Comparison of ENCODE assay signal across 22 cellular contexts in the genomic region with DNA sequence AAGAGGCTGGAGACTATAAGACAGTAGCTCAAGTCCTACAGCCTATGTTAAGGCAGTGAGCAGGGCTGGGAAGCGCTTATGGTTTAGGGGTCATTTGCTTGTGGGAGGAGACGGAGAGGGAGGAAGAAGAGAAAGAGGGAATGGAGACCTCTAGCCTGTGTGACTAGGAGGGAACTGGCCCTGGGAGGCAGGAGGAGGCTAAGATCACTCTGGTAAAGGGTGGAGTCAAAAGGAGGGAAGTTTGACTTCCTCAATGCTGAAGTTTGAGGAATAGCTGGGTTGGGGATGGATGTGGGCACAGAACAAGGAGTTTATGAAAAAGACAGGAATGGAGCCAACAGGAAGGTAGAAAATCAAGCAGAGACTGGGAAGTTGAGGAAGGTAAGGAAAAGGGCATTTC. TPM values are rescaled to one million over a fixed set of nuclear protein-coding genes. Genes with fewer than 3 reads are reported as not detected.
A peak's percentile ranks its signal among the peaks of the same experiment; 100 is the strongest.
DNase-seq lines count a peak whose midpoint lies in the region; ATAC-seq, FAIRE-seq and TF ChIP-seq lines count a peak whose summit lies in the region.
"Had no signal": no experiment of that assay in that cellular context is flagged by ENCODE, and none has a peak within 500 bp of the region (broad histone marks: within the 10 kb centered on the region; RNA-seq: fewer than 3 reads in every experiment).

No MANE protein-coding gene starts in this region.

- TF ChIP-seq POLR2A in K562 (conservative IDR thresholded peaks at IDR 0.05) (no peak), esophagus muscularis mucosa (IDR thresholded peaks at IDR 0.05; ENCODE audit: low read depth) (no peak)

- H3K27ac ChIP-seq in BLaER1 treated with 17β-estradiol and CSF1 and Interleukin-3, amounts not matched to agents 10 nM and 100 nM = peak overlapping the region in 1 of 11 experiments; percentile 42; a peak in 2 of 22 replicates
- peak overlapping the region; percentile 98 for H3K27ac ChIP-seq in OCI-LY1 (ENCODE audit: low read depth, low read length, poor library complexity, severe bottlenecking)
- no peak overlapping the region for H3K27ac ChIP-seq in K562 (ENCODE audit: extremely low read depth, low read depth, low read length)
- H3K27ac ChIP-seq in trophoblast cell (ENCODE audit: low read depth, low read length) = no peak overlapping the region
- H3K27ac ChIP-seq in esophagus muscularis mucosa (replicated peaks in 1 of 4) = no peak overlapping the region
- H3K27ac ChIP-seq: GM23248 had no signal

- CTCF ChIA-PET in K562 (lab: Yijun Ruan, JAX; ENCODE audit: low intra/inter-chr PET ratio) = interaction anchor here (0.7 to 1.7 kb wide), 2 partner anchors 176 to 333 kb away, joined by 3 to 4 read pairs; no protein-coding TSS in a partner anchor

- ATAC-seq in K562 (peak; percentile 34), GM18867 (IDR thresholded peaks at IDR 0.05; ENCODE audit: unreplicated experiment) (no peak)
- ATAC-seq: CD8-positive, alpha-beta T cell; HCT116; PC-3 had no signal

- TF ChIP-seq EP300 in K562 (IDR thresholded peaks at IDR 0.05; ENCODE audit: low read length) (no peak), esophagus muscularis mucosa (IDR thresholded peaks at IDR 0.05) (no peak)

- H3K9ac ChIP-seq in BLaER1 treated with 17β-estradiol and CSF1 and Interleukin-3, amounts not matched to agents 10 nM and 100 nM = no peak overlapping the region
- H3K9ac ChIP-seq in OCI-LY1 (ENCODE audit: low read length) (peak overlapping the region; percentile 69), K562 (ENCODE audit: insufficient read depth in 1 of 2, low read depth in 2 of 2, low read length in 2 of 2) (no peak overlapping the region), trophoblast cell (ENCODE audit: low read length) (no peak overlapping the region)
- H3K9ac ChIP-seq: GM23248 had no signal

- no peak overlapping the region for H4K12ac ChIP-seq in trophoblast cell (ENCODE audit: low read depth, low read length)

- H2BK5ac ChIP-seq in trophoblast cell (ENCODE audit: low read depth, low read length, poor library complexity) = no peak overlapping the region

- H3K18ac ChIP-seq in trophoblast cell (ENCODE audit: low read length) = no peak overlapping the region

- no peak overlapping the region for H2BK120ac ChIP-seq in trophoblast cell (ENCODE audit: insufficient read depth, low read length, poor library complexity)

- H3K9me3 ChIP-seq in BLaER1 treated with 17β-estradiol and CSF1 and Interleukin-3, amounts not matched to agents 10 nM and 100 nM (replicated peaks in 1 of 11) = no peaks in the 10 kb centered on the region
- H3K9me3 ChIP-seq in OCI-LY1 (ENCODE audit: low read length) = no peaks in the 10 kb centered on the region
- H3K9me3 ChIP-seq in K562 (replicated peaks; ENCODE audit: control insufficient read depth, insufficient read depth, low read depth, low read length) = no peaks in the 10 kb centered on the region
- H3K9me3 ChIP-seq in trophoblast cell (ENCODE audit: insufficient read depth, low read depth, low read length) = no peaks in the 10 kb centered on the region
- H3K9me3 ChIP-seq in esophagus muscularis mucosa = no peaks in the 10 kb centered on the region
- H3K9me3 ChIP-seq: BE2C had no signal

- no peaks in the 10 kb centered on the region for H4K20me1 ChIP-seq in BLaER1 treated with 17β-estradiol and CSF1 and Interleukin-3, amounts not matched to agents 10 nM and 100 nM
- H4K20me1 ChIP-seq in OCI-LY1 (ENCODE audit: insufficient read depth, low read length) = no peaks in the 10 kb centered on the region
- no peaks in the 10 kb centered on the region for H4K20me1 ChIP-seq in K562 (replicated peaks; ENCODE audit: control insufficient read depth, insufficient read depth, low read length)

- DNase-seq in K562 (ENCODE audit: extremely low read depth in 1 of 4, low spot score in 3 of 4) (no peak), trophoblast cell (no peak), esophagus muscularis mucosa (ENCODE audit: extremely low spot score) (no peak)
- no peak for DNase-seq in activated CD4-positive, alpha-beta T cell treated with anti-CD3 and anti-CD28 coated beads, Interleukin-2, amount 50 U/mL, for 48 hours
- DNase-seq: BE2C; CD8-positive, alpha-beta T cell; DND-41; GM23248; IMR-90; MV-4-11; NCI-H1417; NCI-H187; NCI-H446; NCI-H526 treated with DMSO at 0.1 percent for 48 hours; PC-3; SHP77 had no signal

- H3K27me3 ChIP-seq in BLaER1 treated with 17β-estradiol and CSF1 and Interleukin-3, amounts not matched to agents 10 nM and 100 nM = no peaks in the 10 kb centered on the region
- H3K27me3 ChIP-seq in OCI-LY1 (ENCODE audit: insufficient read depth, low read length) (no peaks in the 10 kb centered on the region), K562 (ENCODE audit: control insufficient read depth in 2 of 2, insufficient read depth in 2 of 2, low read length in 2 of 2) (peaks cover 3 to 21% of the 10 kb centered on the region in 2 experiments; a peak in 4 of 5 replicates), trophoblast cell (ENCODE audit: insufficient read depth, low read length) (no peaks in the 10 kb centered on the region), esophagus muscularis mucosa (no peaks in the 10 kb centered on the region)

- no peak for TF ChIP-seq CTCF in OCI-LY1 (IDR thresholded peaks at IDR 0.05; ENCODE audit: low read length)
- TF ChIP-seq CTCF in K562 (IDR thresholded peaks at IDR 0.05 in 2 of 3, conservative IDR thresholded peaks at IDR 0.05 in 1 of 3; ENCODE audit: insufficient read depth in 2 of 3, low read depth in 1 of 3, low read length in 3 of 3) = no peak
- TF ChIP-seq CTCF in esophagus muscularis mucosa (IDR thresholded peaks at IDR 0.05) = no peak

- H3K23ac ChIP-seq in trophoblast cell (ENCODE audit: low read length) = no peak overlapping the region

- H3K9me2 ChIP-seq in OCI-LY1 (ENCODE audit: low read depth, low read length) = no peaks in the 10 kb centered on the region

- POLR2A ChIA-PET in K562 (lab: Yijun Ruan, JAX) = interaction anchor here (1.0 kb wide), 1 partner anchor 13 kb away, joined by 3 read pairs; no protein-coding TSS in a partner anchor

- in situ Hi-C loops in K562 (cut with MboI) = no loop called here

- H3K79me2 ChIP-seq in OCI-LY1 (ENCODE audit: insufficient read depth, low read length) (no peaks in the 10 kb centered on the region), K562 (ENCODE audit: control insufficient read depth, insufficient read depth, low read length) (no peaks in the 10 kb centered on the region), trophoblast cell (ENCODE audit: control insufficient read depth, insufficient read depth, low read length, poor library complexity) (no peaks in the 10 kb centered on the region)

- H3K4me2 ChIP-seq in BLaER1 treated with 17β-estradiol and CSF1 and Interleukin-3, amounts not matched to agents 10 nM and 100 nM = peak overlapping the region; percentile 26 to 63 (median 43); a peak in 19 of 22 replicates
- H3K4me2 ChIP-seq in OCI-LY1 (ENCODE audit: low read length) (peak overlapping the region; percentile 64), K562 (ENCODE audit: insufficient read depth, low read length) (no peak overlapping the region), trophoblast cell (ENCODE audit: low read length) (no peak overlapping the region)

- no peaks in the 10 kb centered on the region for H3K36me3 ChIP-seq in BLaER1 treated with 17β-estradiol and CSF1 and Interleukin-3, amounts not matched to agents 10 nM and 100 nM
- H3K36me3 ChIP-seq in OCI-LY1 (ENCODE audit: insufficient read depth, low read length) (no peaks in the 10 kb centered on the region), K562 (ENCODE audit: control insufficient read depth, insufficient read depth, low read length) (no peaks in the 10 kb centered on the region), trophoblast cell (ENCODE audit: control insufficient read depth in 1 of 2, insufficient read depth in 2 of 2, low read length in 2 of 2) (no peaks in the 10 kb centered on the region), esophagus muscularis mucosa (no peaks in the 10 kb centered on the region)
- H3K36me3 ChIP-seq: BE2C had no signal

- H3K14ac ChIP-seq in trophoblast cell (ENCODE audit: low read length) = peak overlapping the region; percentile 50

- H3K4me1 ChIP-seq in BLaER1 treated with 17β-estradiol and CSF1 and Interleukin-3, amounts not matched to agents 10 nM and 100 nM = peaks cover 8 to 43% (median 35%) of the 10 kb centered on the region in 10 experiments
- H3K4me1 ChIP-seq in OCI-LY1 (ENCODE audit: insufficient read depth, low read length, severe bottlenecking) = peaks cover 92% of the 10 kb centered on the region
- no peaks in the 10 kb centered on the region for H3K4me1 ChIP-seq in K562 (replicated peaks in 1 of 2; ENCODE audit: control insufficient read depth in 2 of 2, insufficient read depth in 2 of 2, low read length in 2 of 2)
- peaks cover 9 to 10% of the 10 kb centered on the region in 2 experiments for H3K4me1 ChIP-seq in trophoblast cell (ENCODE audit: control insufficient read depth in 1 of 2, insufficient read depth in 2 of 2, low read length in 2 of 2)
- H3K4me1 ChIP-seq in esophagus muscularis mucosa = no peaks in the 10 kb centered on the region
- H3K4me1 ChIP-seq: BE2C had no signal

- H4K91ac ChIP-seq in trophoblast cell (ENCODE audit: low read depth, low read length) = peak overlapping the region; percentile 20

- intact Hi-C loops in K562 (cut with micrococcal nuclease) = no loop called here
- intact Hi-C loops in esophagus muscularis mucosa (cut with DNase I) = no loop called here

- no peak overlapping the region for H3K4ac ChIP-seq in trophoblast cell (ENCODE audit: low read depth, low read length)

- no TSS peak for BruUV-seq in K562 (replicated peaks; lab: Mats Ljungman, UMichigan)

- no peaks in the 10 kb centered on the region for H3F3A ChIP-seq in OCI-LY1 (ENCODE audit: insufficient read depth, low read length)

- no peak for TF ChIP-seq RAD21 in K562 (CRISPR knock-in tag; conservative IDR thresholded peaks at IDR 0.05 in 1 of 2, IDR thresholded peaks at IDR 0.05 in 1 of 2)

- H3K4me3 ChIP-seq in BLaER1 treated with 17β-estradiol and CSF1 and Interleukin-3, amounts not matched to agents 10 nM and 100 nM = no peak overlapping the region
- peak overlapping the region; percentile 40 for H3K4me3 ChIP-seq in OCI-LY1 (ENCODE audit: low read depth, low read length, poor library complexity, severe bottlenecking)
- H3K4me3 ChIP-seq in K562 = no peak overlapping the region
- no peak overlapping the region for H3K4me3 ChIP-seq in trophoblast cell (ENCODE audit: low read depth, low read length)
- H3K4me3 ChIP-seq in esophagus muscularis mucosa = no peak overlapping the region
- H3K4me3 ChIP-seq: GM23248 had no signal

- WGBS in K562 (ENCODE audit: insufficient coverage, low coverage, missing lambda C conversion rate) = 0% methylated on average over 2 of the region's 2 CpGs
- WGBS in trophoblast cell (ENCODE audit: extremely low coverage, insufficient coverage, insufficient read length) = no CpG with 5 or more reads among the region's 2 CpGs
- 70% methylated on average over 2 of the region's 2 CpGs for WGBS in esophagus muscularis mucosa

- FAIRE-seq in K562 (lab: Jason Lieb, UNC) = no peak
- FAIRE-seq: A204.1, GM12891 had no signal

- H2AFZ ChIP-seq in OCI-LY1 (ENCODE audit: low read length) (no peak overlapping the region), K562 (ENCODE audit: low read depth, low read length) (no peak overlapping the region), trophoblast cell (ENCODE audit: insufficient read depth, low read length, poor library complexity) (no peak overlapping the region)
- H2AFZ ChIP-seq: GM23248 had no signal

- peaks cover 4% of the 10 kb centered on the region for H3K79me1 ChIP-seq in trophoblast cell (ENCODE audit: low read length)

- peak overlapping the region; percentile 11 for H2BK12ac ChIP-seq in trophoblast cell (ENCODE audit: low read length)

- H2AK5ac ChIP-seq in trophoblast cell (ENCODE audit: low read length) = no peak overlapping the region

- no peaks in the 10 kb centered on the region for H3K9me1 ChIP-seq in K562 (ENCODE audit: control insufficient read depth, insufficient read depth, low read length)

- H4K8ac ChIP-seq in trophoblast cell (ENCODE audit: low read depth, low read length) = no peak overlapping the region

RNA-seq across cellular contexts. Expression of a gene that starts 6.4 kb away (rescaled TPM):
- 16.1 and 29.2 TPM in 2 replicates for total RNA-seq in K562 (2011; cell fraction: chromatin; rRNA removed; ENCODE audit: low replicate concordance)
- 6.1 and 8.3 TPM in 2 replicates for total RNA-seq in K562 (2011; cell fraction: nucleolus; rRNA removed)
- 10.3 and 15.1 TPM in 2 replicates for total RNA-seq in K562 (2011; cell fraction: nucleoplasm; rRNA removed)
- total RNA-seq in K562 (2014; rRNA removed) (0.33 and 2.0 TPM in 2 replicates), K562 (2014; rRNA removed; fragmentation: Illumina TruSeq; extraction: Trizol) (0.55 and 0.96 TPM in 2 replicates), K562 (2015; rRNA removed; fragmentation: Illumina TruSeq; extraction: Trizol) (0.11 and 0.40 TPM in 2 replicates), K562 (2021) (1.7 and 2.0 TPM in 2 replicates), esophagus muscularis mucosa (1 to 10 TPM; 4.2 to 9.8 (median 5.8) TPM)
- polyA plus RNA-seq in K562 (2011; rRNA removed) (3.1 and 3.3 TPM in 2 replicates), K562 (2014; fragmentation: Illumina TruSeq; extraction: Trizol) (0.59 and 0.91 TPM in 2 replicates), K562 (2014; fragmentation: Nextera tagmentation; extraction: Ambion mirVana) (under 1 TPM; 0.06 to 0.11 TPM), K562 (2014; rRNA removed) (0.61 and 0.65 TPM in 2 replicates)
- 1.5 and 2.1 TPM in 2 replicates for polyA plus RNA-seq in K562 (2011; cell fraction: cytosol; rRNA removed)
- polyA plus RNA-seq in K562 (2011; cell fraction: nucleus; rRNA removed) = 5.2 and 7.8 TPM in 2 replicates
- polyA plus RNA-seq in K562 (2012) = 1.0 and 1.2 TPM in 2 replicates
- 9.8 and 11.4 TPM in 2 replicates for polyA minus RNA-seq in K562 (2011; rRNA and poly(A)+ RNA removed)
- 2.3 and 3.9 TPM in 2 replicates for polyA minus RNA-seq in K562 (2011; cell fraction: cytosol; rRNA and poly(A)+ RNA removed)
- polyA minus RNA-seq in K562 (2011; cell fraction: nucleus; rRNA and poly(A)+ RNA removed) = 14.8 and 19.3 TPM in 2 replicates
- polyA plus RNA-seq in trophoblast cell (2013) = 4.4 and 5.2 TPM in 2 replicates
- polyA plus RNA-seq: GM23248 had no signal

Comparison
In these comparisons a context has a peak if more than half of its experiments do, and no peak if none do; other contexts are left out.
1. H3K4me2 ChIP-seq: peak in BLaER1 treated with 17β-estradiol and CSF1 and Interleukin-3, amounts not matched to agents 10 nM and 100 nM (11 of 11) and OCI-LY1 (single experiment); none in K562 (single experiment) and trophoblast cell (single experiment).